In genomic region chr5:88761269-88761880, GRCh38 we compare ENCODE assay signal across 13 cellular contexts.
DNase-seq lines count a peak whose midpoint lies in the region; ATAC-seq and TF ChIP-seq lines count a peak whose summit lies in the region.
"Had no signal": no experiment of that assay in that cellular context is flagged by ENCODE, and none has a peak within 500 bp of the region (broad histone marks: within the 10 kb centered on the region; RNA-seq: fewer than 3 reads in every experiment).

No MANE protein-coding gene starts in this region.

- H2BK20ac ChIP-seq in H9 (ENCODE audit: low read depth, low read length, poor library complexity, severe bottlenecking) = no peak overlapping the region

- 70% methylated on average over 9 of the region's 9 CpGs for WGBS in SK-N-SH (ENCODE audit: low lambda C conversion rate)
- no CpG with 5 or more reads among the region's 9 CpGs for WGBS in H9 (ENCODE audit: extremely low coverage, insufficient read length, low lambda C conversion rate)

- no peaks in the 10 kb centered on the region for H3K23me2 ChIP-seq in H9 (ENCODE audit: insufficient read length, low read depth, low read length, poor library complexity, severe bottlenecking)

- H3K27me3 ChIP-seq in SK-N-SH (ENCODE audit: insufficient read depth) (no peaks in the 10 kb centered on the region), left lung (no peaks in the 10 kb centered on the region), Caco-2 (replicated peaks; ENCODE audit: control insufficient read depth, insufficient read depth, low read length) (no peaks in the 10 kb centered on the region), H9 (ENCODE audit: insufficient read depth, low read length) (no peaks in the 10 kb centered on the region)
- H3K27me3 ChIP-seq: body of pancreas, Peyer's patch, suprapubic skin had no signal

- H3K4me3 Mint-ChIP-seq in Caco-2 (ENCODE audit: unreplicated experiment) (no peak overlapping the region), H9 (no peak overlapping the region)

- no peak overlapping the region for H4K8ac ChIP-seq in H9 (replicated peaks; ENCODE audit: insufficient read length, low read depth, low read length)

- TF ChIP-seq EP300 in SK-N-SH (IDR thresholded peaks at IDR 0.05; ENCODE audit: borderline replicate concordance in 1 of 2, low read depth in 1 of 2, low read length in 1 of 2) = no peak

- no peak overlapping the region for H3K14ac ChIP-seq in H9 (ENCODE audit: insufficient read depth, low read length)

- H3K27ac ChIP-seq in HEK293 (ENCODE audit: extremely low read depth, low read depth, low read length) (no peak overlapping the region), SK-N-SH (ENCODE audit: low read depth in 2 of 2, low read length in 1 of 2) (peak overlapping the region in 1 of 2 experiments; percentile 27; a peak in 1 of 4 replicates), left lung (peak overlapping the region in 1 of 2 donors; percentile 42), H9 (ENCODE audit: insufficient read length, low read depth, low read length) (no peak overlapping the region)
- H3K27ac ChIP-seq: body of pancreas, C4-2B, suprapubic skin had no signal

- H2BK5ac ChIP-seq in H9 (ENCODE audit: insufficient read length, low read length) = no peak overlapping the region

- no peak overlapping the region for H3K18ac ChIP-seq in H9 (ENCODE audit: insufficient read length, low read depth, low read length)

- H4K5ac ChIP-seq in H9 (ENCODE audit: insufficient read length, low read depth, low read length) = no peak overlapping the region

- no peak overlapping the region for H3K4me3 ChIP-seq in HEK293 (ENCODE audit: low read depth, low read length)
- no peak overlapping the region for H3K4me3 ChIP-seq in SK-N-SH (ENCODE audit: low read depth in 2 of 2, low read length in 1 of 2)
- peak overlapping the region in 1 of 2 donors; percentile 5 for H3K4me3 ChIP-seq in left lung
- H3K4me3 ChIP-seq in Caco-2 (ENCODE audit: low read depth, low read length) = no peak overlapping the region
- H3K4me3 ChIP-seq: body of pancreas, Peyer's patch, suprapubic skin had no signal

- H3T11ph ChIP-seq in H9 (ENCODE audit: low read length) = no peak overlapping the region

- H3K4me1 ChIP-seq in HEK293 (ENCODE audit: control insufficient read depth, insufficient read depth, low read length) (0 out of 2 replicates have a peak, but pooled peaks cover 5% of the 10 kb centered on the region), SK-N-SH (ENCODE audit: control insufficient read depth in 1 of 2, insufficient read depth in 2 of 2, low read depth in 1 of 2, low read length in 1 of 2) (no peaks in the 10 kb centered on the region), left lung (peaks cover 0 to 9% of the 10 kb centered on the region in 2 donors), Caco-2 (0 out of 2 replicates have a peak, but pooled peaks cover 4% of the 10 kb centered on the region), H9 (ENCODE audit: insufficient read depth, low read length) (no peaks in the 10 kb centered on the region)
- H3K4me1 ChIP-seq: body of pancreas, Peyer's patch, suprapubic skin had no signal

- no peak overlapping the region for H3K23ac ChIP-seq in H9 (ENCODE audit: insufficient read length, low read depth, low read length)

- POLR2A ChIA-PET in HEK293 (lab: Yijun Ruan, JAX) = no interaction called here
- POLR2A ChIA-PET in SK-N-SH (lab: Yijun Ruan, JAX) = no interaction called here
- POLR2A ChIA-PET in Caco-2 (lab: Charles Lee) = no interaction called here

- no peaks in the 10 kb centered on the region for H3F3A ChIP-seq in SK-N-SH (replicated peaks; ENCODE audit: insufficient read depth)

- peak; percentile 29 for DNase-seq in GM03348 (ENCODE audit: low spot score)
- no peak for DNase-seq in SK-N-SH
- DNase-seq in left lung = no peak
- no peak for DNase-seq in Caco-2
- DNase-seq in H9 = no peak
- no peak for DNase-seq in activated naive CD4-positive, alpha-beta T cell treated with anti-CD3 and anti-CD28 coated beads, Interleukin-2, amount 50 U/mL, for 72 hours (ENCODE audit: low spot score in 2 of 2)
- DNase-seq in mucosa of gallbladder (ENCODE audit: low spot score) = no peak
- DNase-seq: activated CD4-positive, alpha-beta T cell treated with anti-CD3 and anti-CD28 coated beads, Interleukin-2, amount 50 U/mL, for 1 hour; body of pancreas; Peyer's patch had no signal

- H3K9me3 Mint-ChIP-seq in Caco-2 (ENCODE audit: unreplicated experiment) = no peaks in the 10 kb centered on the region
- H3K9me3 Mint-ChIP-seq in H9 = no peaks in the 10 kb centered on the region
- no peaks in the 10 kb centered on the region for H3K9me3 Mint-ChIP-seq in activated naive CD4-positive, alpha-beta T cell treated with anti-CD3 and anti-CD28 coated beads, Interleukin-2, amount 50 U/mL, for 72 hours

- H2BK15ac ChIP-seq in H9 (ENCODE audit: low read depth, low read length) = no peak overlapping the region

- H3K36me3 Mint-ChIP-seq in Caco-2 (ENCODE audit: insufficient read depth, unreplicated experiment) (no peaks in the 10 kb centered on the region), H9 (ENCODE audit: insufficient read depth in 1 of 3, low read depth in 3 of 3) (no peaks in the 10 kb centered on the region)
- H3K36me3 Mint-ChIP-seq in activated naive CD4-positive, alpha-beta T cell treated with anti-CD3 and anti-CD28 coated beads, Interleukin-2, amount 50 U/mL, for 72 hours = no peaks in the 10 kb centered on the region

- CTCF ChIA-PET in HEK293 (lab: Yijun Ruan, JAX) = no interaction called here
- CTCF ChIA-PET in SK-N-SH (lab: Yijun Ruan, JAX) = interaction anchor here (1.2 to 1.7 kb wide), 2 partner anchors 32 to 72 kb away, joined by 3 to 5 read pairs; no protein-coding TSS in a partner anchor
- CTCF ChIA-PET in Caco-2 (lab: Charles Lee) = no interaction called here

- H2AK5ac ChIP-seq in H9 (ENCODE audit: insufficient read length, low read length) = no peak overlapping the region

- H3K4me2 ChIP-seq in SK-N-SH (0 out of 2 replicates have a peak overlapping the region, but pooled peaks have one; percentile 3), H9 (ENCODE audit: insufficient read depth, insufficient read length, low read length) (no peak overlapping the region)

- H3K36me3 ChIP-seq in HEK293 (ENCODE audit: control insufficient read depth in 2 of 2, insufficient read depth in 1 of 2, low read length in 2 of 2) = no peaks in the 10 kb centered on the region
- no peaks in the 10 kb centered on the region for H3K36me3 ChIP-seq in SK-N-SH (replicated peaks in 1 of 2; ENCODE audit: control insufficient read depth in 1 of 2, insufficient read depth in 2 of 2, low read length in 1 of 2)
- H3K36me3 ChIP-seq in left lung = peaks cover 0 to 21% of the 10 kb centered on the region in 2 donors
- no peaks in the 10 kb centered on the region for H3K36me3 ChIP-seq in Caco-2 (ENCODE audit: control insufficient read depth, insufficient read depth, low read length)
- H3K36me3 ChIP-seq: Peyer's patch, suprapubic skin had no signal

- H2AFZ ChIP-seq in SK-N-SH (ENCODE audit: low read depth) = no peak overlapping the region
- no peak overlapping the region for H2AFZ ChIP-seq in H9 (ENCODE audit: low read length)

- H3K56ac ChIP-seq in H9 (ENCODE audit: insufficient read length, low read depth, low read length) = no peak overlapping the region

- no peaks in the 10 kb centered on the region for H3K79me1 ChIP-seq in H9 (ENCODE audit: insufficient read depth, low read depth, low read length, poor library complexity, severe bottlenecking)

- H3K27ac Mint-ChIP-seq in Caco-2 (ENCODE audit: unreplicated experiment) = no peak overlapping the region
- H3K27ac Mint-ChIP-seq in H9 = no peak overlapping the region
- no peak overlapping the region for H3K27ac Mint-ChIP-seq in activated naive CD4-positive, alpha-beta T cell treated with anti-CD3 and anti-CD28 coated beads, Interleukin-2, amount 50 U/mL, for 72 hours

- H4K20me1 ChIP-seq in SK-N-SH (ENCODE audit: insufficient read depth) (no peaks in the 10 kb centered on the region), H9 (ENCODE audit: control insufficient read depth, insufficient read depth, insufficient read length) (no peaks in the 10 kb centered on the region)

- peak; percentile 52 for ATAC-seq in left lung
- ATAC-seq in activated naive CD4-positive, alpha-beta T cell treated with anti-CD3 and anti-CD28 coated beads, Interleukin-2, amount 50 U/mL, for 72 hours = no peak
- ATAC-seq: body of pancreas had no signal

- no peaks in the 10 kb centered on the region for H3K9me2 ChIP-seq in SK-N-SH

- H2BK120ac ChIP-seq in H9 (ENCODE audit: low read depth, low read length, poor library complexity, severe bottlenecking) = no peak overlapping the region

- no peaks in the 10 kb centered on the region for H3K9me3 ChIP-seq in HEK293 (ENCODE audit: control insufficient read depth, insufficient read depth, low read depth, low read length)
- no peaks in the 10 kb centered on the region for H3K9me3 ChIP-seq in SK-N-SH
- no peaks in the 10 kb centered on the region for H3K9me3 ChIP-seq in left lung
- H3K9me3 ChIP-seq in Caco-2 = no peaks in the 10 kb centered on the region
- H3K9me3 ChIP-seq in H9 (ENCODE audit: control insufficient read depth, low read depth, low read length) = no peaks in the 10 kb centered on the region
- H3K9me3 ChIP-seq: body of pancreas, Peyer's patch, suprapubic skin had no signal

- intact Hi-C loops in left lung (cut with DNase I) = no loop called here
- intact Hi-C loops in Caco-2 (cut with micrococcal nuclease; ENCODE audit: unreplicated experiment) = no loop called here

- H3K4me1 Mint-ChIP-seq in Caco-2 (ENCODE audit: low read depth, unreplicated experiment) = no peaks in the 10 kb centered on the region
- H3K4me1 Mint-ChIP-seq in H9 = peaks cover 4 to 5% of the 10 kb centered on the region in 2 experiments

- no peak overlapping the region for H2BK12ac ChIP-seq in H9 (ENCODE audit: insufficient read length, low read depth, low read length)

- no peak overlapping the region for H3K9ac ChIP-seq in SK-N-SH
- no peak overlapping the region for H3K9ac ChIP-seq in H9 (ENCODE audit: extremely low read depth, insufficient read length, low read length)

- no peak overlapping the region for H4K91ac ChIP-seq in H9 (ENCODE audit: insufficient read length, low read depth, low read length)

- no peak for TF ChIP-seq RAD21 in SK-N-SH (IDR thresholded peaks at IDR 0.05; ENCODE audit: low read length)

- H3K79me2 ChIP-seq in SK-N-SH (ENCODE audit: insufficient read depth) = no peaks in the 10 kb centered on the region
- no peaks in the 10 kb centered on the region for H3K79me2 ChIP-seq in H9 (ENCODE audit: insufficient read depth, low read length)

- BruUV-seq in Caco-2 (replicated peaks; lab: Mats Ljungman, UMichigan) = no TSS peak

- no peak overlapping the region for H3K4ac ChIP-seq in H9 (ENCODE audit: low read depth, low read length)

- H3K27me3 Mint-ChIP-seq in Caco-2 (ENCODE audit: insufficient read depth, unreplicated experiment) = no peaks in the 10 kb centered on the region
- H3K27me3 Mint-ChIP-seq in H9 (ENCODE audit: low read depth) = no peaks in the 10 kb centered on the region

- TF ChIP-seq CTCF in HEK293 (tag by site-specific recombination; IDR thresholded peaks at IDR 0.05) (no peak), SK-N-SH (IDR thresholded peaks at IDR 0.05) (no peak), left lung (IDR thresholded peaks at IDR 0.05) (no peak), Caco-2 (IDR thresholded peaks at IDR 0.05; ENCODE audit: insufficient read depth in 1 of 2, low read depth in 1 of 2, low read length in 1 of 2, severe bottlenecking in 1 of 2, unreplicated experiment in 1 of 2) (no peak), H9 (conservative IDR thresholded peaks at IDR 0.05) (no peak)
